20 cellular contexts compared by ENCODE assay signal in genomic region chr2:157771234-157771633, GRCh38.
"Had no signal": no experiment of that assay in that cellular context is flagged by ENCODE, and none has a peak within 500 bp of the region (broad histone marks: within the 10 kb centered on the region; RNA-seq: fewer than 3 reads in every experiment).

No MANE protein-coding gene starts in this region.

- H3K4me3 Mint-ChIP-seq: natural killer cell treated with Interleukin-12 subunit alpha and Interleukin-12 subunit beta and Interleukin-15 and Interleukin-18, amount 100 ng/mL, for 72 hours; stimulated activated effector memory CD8-positive, alpha-beta T cell treated with anti-CD3 and anti-CD28 coated beads, Interleukin-12 subunit alpha, Interleukin-12 subunit beta, amount 100 ng/mL, for 72 hours; type B pancreatic cell had no signal

- H3K4me1 Mint-ChIP-seq: stimulated activated effector memory CD8-positive, alpha-beta T cell treated with anti-CD3 and anti-CD28 coated beads, Interleukin-12 subunit alpha, Interleukin-12 subunit beta, amount 100 ng/mL, for 72 hours had no signal

- H3K9ac ChIP-seq: parathyroid adenoma had no signal

- H3K9me3 Mint-ChIP-seq: natural killer cell treated with Interleukin-12 subunit alpha and Interleukin-12 subunit beta and Interleukin-15 and Interleukin-18, amount 100 ng/mL, for 72 hours; stimulated activated effector memory CD8-positive, alpha-beta T cell treated with anti-CD3 and anti-CD28 coated beads, Interleukin-12 subunit alpha, Interleukin-12 subunit beta, amount 100 ng/mL, for 72 hours; type B pancreatic cell had no signal

- H3K4me1 ChIP-seq: gastrocnemius medialis, heart right ventricle, parathyroid adenoma, psoas muscle, right lobe of liver, suprapubic skin, thyroid gland had no signal

- H3K79me2 ChIP-seq: parathyroid adenoma had no signal

- H3K27me3 Mint-ChIP-seq: natural killer cell treated with Interleukin-12 subunit alpha and Interleukin-12 subunit beta and Interleukin-15 and Interleukin-18, amount 100 ng/mL, for 72 hours; type B pancreatic cell had no signal

- H3K4me3 ChIP-seq: dorsolateral prefrontal cortex, gastrocnemius medialis, heart right ventricle, psoas muscle, right lobe of liver, suprapubic skin, thyroid gland had no signal

- DNase-seq: cortex of kidney; dorsolateral prefrontal cortex; effector CD8-positive, alpha-beta T cell; gastrocnemius medialis; heart right ventricle; hypothalamus; islet precursor cell; midbrain; psoas muscle; retina; right lobe of liver; stimulated activated CD4-positive, alpha-beta T cell treated with anti-CD3 and anti-CD28 coated beads, Interleukin-4, amount 100 ng/mL, for 1 hour; stimulated activated CD8-positive, alpha-beta memory T cell treated with anti-CD3 and anti-CD28 coated beads, Interleukin-4, amount 100 ng/mL, for 48 hours; stimulated activated naive CD8-positive, alpha-beta T cell treated with anti-CD3 and anti-CD28 coated beads, Interleukin-15, Interleukin-2, amounts not matched to agents 100 U/mL and 50 U/mL, for 24 hours; thyroid gland had no signal

- H2AFZ ChIP-seq: parathyroid adenoma had no signal

- H3K27ac Mint-ChIP-seq: natural killer cell treated with Interleukin-12 subunit alpha and Interleukin-12 subunit beta and Interleukin-15 and Interleukin-18, amount 100 ng/mL, for 72 hours; stimulated activated effector memory CD8-positive, alpha-beta T cell treated with anti-CD3 and anti-CD28 coated beads, Interleukin-12 subunit alpha, Interleukin-12 subunit beta, amount 100 ng/mL, for 72 hours; type B pancreatic cell had no signal

- H3K27ac ChIP-seq: dorsolateral prefrontal cortex, gastrocnemius medialis, heart right ventricle, parathyroid adenoma, psoas muscle, right lobe of liver, suprapubic skin, thyroid gland had no signal

- H3K9me3 ChIP-seq: gastrocnemius medialis, heart right ventricle, psoas muscle, right lobe of liver, suprapubic skin, thyroid gland had no signal

- H3K27me3 ChIP-seq: dorsolateral prefrontal cortex, gastrocnemius medialis, heart right ventricle, right lobe of liver, suprapubic skin, thyroid gland had no signal
